8 cellular contexts compared by ENCODE assay signal in genomic region chr11:95338430-95338991, GRCh38.
A peak's percentile ranks its signal among the peaks of the same experiment; 100 is the strongest.
DNase-seq lines count a peak whose midpoint lies in the region; ATAC-seq and TF ChIP-seq lines count a peak whose summit lies in the region.

No MANE protein-coding gene starts in this region.

- no peak overlapping the region for H3K9ac ChIP-seq in endodermal cell (ENCODE audit: extremely low read depth, low read length, poor library complexity, severe bottlenecking)

- no peak overlapping the region for H3K4me3 ChIP-seq in BE2C (ENCODE audit: low read depth, low read length)
- H3K4me3 ChIP-seq in endodermal cell (ENCODE audit: low read length), result no peak overlapping the region

- ATAC-seq in HG02840 (IDR thresholded peaks at IDR 0.05; ENCODE audit: low FRiP score, unreplicated experiment) (no peak), GM18858 (IDR thresholded peaks at IDR 0.05; ENCODE audit: unreplicated experiment) (no peak)

- H3K4me1 Mint-ChIP-seq in endodermal cell, result peaks cover 6% of the 10 kb centered on the region

- WGBS in endodermal cell (ENCODE audit: insufficient coverage in 1 of 2, insufficient read length in 1 of 2), 2 experiments, result 56 to 59% methylated on average over 4 of the region's 4 CpGs

- H3K27me3 ChIP-seq in BE2C, result no peaks in the 10 kb centered on the region
- H3K27me3 ChIP-seq in endodermal cell (ENCODE audit: control insufficient read depth, insufficient read depth, low read length, poor library complexity, severe bottlenecking), result no peaks in the 10 kb centered on the region

- DNase-seq in BE2C, result peak; percentile 61
- DNase-seq in NCI-H2171 treated with DMSO at 0.1 percent for 48 hours (lab: John Stamatoyannopoulos, UW), result peak; percentile 86
- no peak for DNase-seq in endodermal cell
- DNase-seq in mucosa of gallbladder (ENCODE audit: low spot score), result peak; percentile 69
- DNase-seq in A172 (ENCODE audit: low spot score), result no peak
- no peak for DNase-seq in stimulated activated CD4-positive, alpha-beta T cell treated with anti-CD3 and anti-CD28 coated beads, Interleukin-12 subunit alpha, Interleukin-12 subunit beta, amount 100 ng/mL, for 4 hours

- no peak overlapping the region for H3K4me3 Mint-ChIP-seq in endodermal cell

- H3K36me3 Mint-ChIP-seq in endodermal cell (ENCODE audit: low read depth), result no peaks in the 10 kb centered on the region

- no peaks in the 10 kb centered on the region for H3K9me3 Mint-ChIP-seq in endodermal cell

- TF ChIP-seq CTCF in BE2C (IDR thresholded peaks at IDR 0.05; ENCODE audit: low read depth, low read length) (no peak), endodermal cell (conservative IDR thresholded peaks at IDR 0.05) (no peak)

- H3K27ac ChIP-seq in endodermal cell (ENCODE audit: low read depth, low read length), result peak overlapping the region; percentile 80

- H3K9me3 ChIP-seq in BE2C (no peaks in the 10 kb centered on the region), endodermal cell (ENCODE audit: control insufficient read depth, low read length) (no peaks in the 10 kb centered on the region)

- no peak overlapping the region for H3K27ac Mint-ChIP-seq in endodermal cell

- H3K4me1 ChIP-seq in BE2C (peaks cover 25% of the 10 kb centered on the region), endodermal cell (ENCODE audit: control insufficient read depth, insufficient read depth, low read length) (peaks cover 23% of the 10 kb centered on the region)

- peaks cover 26% of the 10 kb centered on the region for H3K27me3 Mint-ChIP-seq in endodermal cell (ENCODE audit: insufficient read depth)

- H3K36me3 ChIP-seq in BE2C (no peaks in the 10 kb centered on the region), endodermal cell (ENCODE audit: control insufficient read depth, insufficient read depth, low read length) (no peaks in the 10 kb centered on the region)

Comparison
In these comparisons a context has a peak if more than half of its experiments do, and no peak if none do; other contexts are left out.
1. DNase-seq: peak in BE2C (single experiment), NCI-H2171 treated with DMSO at 0.1 percent for 48 hours (single experiment) and mucosa of gallbladder (single experiment); none in endodermal cell (single experiment), A172 (single experiment) and stimulated activated CD4-positive, alpha-beta T cell treated with anti-CD3 and anti-CD28 coated beads, Interleukin-12 subunit alpha, Interleukin-12 subunit beta, amount 100 ng/mL, for 4 hours (single experiment).